8 cellular contexts compared by ENCODE assay signal in the genomic region with DNA sequence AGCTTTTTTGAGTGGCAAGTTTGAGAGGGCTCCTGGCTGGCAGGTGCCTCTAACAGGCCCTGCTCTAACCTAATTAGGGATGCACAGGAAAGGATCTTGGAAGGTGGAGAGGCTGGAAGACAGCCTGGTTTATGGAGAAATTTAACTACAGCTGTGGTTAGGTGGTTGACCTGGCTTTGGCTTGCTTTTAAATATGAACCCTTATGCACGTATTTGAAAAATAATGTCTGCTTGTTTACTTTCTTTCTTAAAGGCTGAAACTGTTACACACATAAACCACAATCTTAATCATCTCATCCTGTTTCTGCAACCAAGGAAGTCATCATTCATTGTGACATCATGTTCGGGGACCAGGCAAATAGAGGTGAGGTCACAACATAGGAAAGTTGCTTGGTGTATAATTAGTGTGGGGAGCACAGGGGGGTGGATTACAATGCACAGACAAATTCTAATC. TPM values are rescaled to one million over a fixed set of nuclear protein-coding genes. Genes with fewer than 3 reads are reported as not detected.
DNase-seq lines count a peak whose midpoint lies in the region; ATAC-seq and TF ChIP-seq lines count a peak whose summit lies in the region.

No MANE protein-coding gene starts in this region.

- no peak overlapping the region for H3K4me2 ChIP-seq in GM23338
- no peak overlapping the region for H3K4me2 ChIP-seq in hepatocyte

- H3F3A ChIP-seq in GM23338 (replicated peaks; ENCODE audit: low read depth), result peaks cover 25% of the 10 kb centered on the region

- H3K36me3 ChIP-seq in ACC112 (ENCODE audit: insufficient read depth, low read length), result peaks cover 46% of the 10 kb centered on the region
- peaks cover 50% of the 10 kb centered on the region for H3K36me3 ChIP-seq in GM23338 (ENCODE audit: insufficient read depth)
- no peaks in the 10 kb centered on the region for H3K36me3 ChIP-seq in hepatocyte (replicated peaks; ENCODE audit: insufficient read depth, low read depth)

- H3K27me3 Mint-ChIP-seq in GM23338 (ENCODE audit: insufficient read depth, low read depth, poor library complexity) (no peaks in the 10 kb centered on the region), T-cell (no peaks in the 10 kb centered on the region), osteocyte (ENCODE audit: unreplicated experiment) (no peaks in the 10 kb centered on the region)

- H3K9me2 ChIP-seq in GM23338 (ENCODE audit: insufficient read depth), result no peaks in the 10 kb centered on the region
- no peaks in the 10 kb centered on the region for H3K9me2 ChIP-seq in hepatocyte (replicated peaks; ENCODE audit: insufficient read depth)

- ATAC-seq in GM23338 (no peak), T-cell (replicated peaks in 1 of 4) (peak; percentile 88 to 96 (median 93)), HG02610 (IDR thresholded peaks at IDR 0.05; ENCODE audit: unreplicated experiment) (no peak), HG03378 (IDR thresholded peaks at IDR 0.05; ENCODE audit: unreplicated experiment) (no peak)

- H3K4me1 ChIP-seq in ACC112 (ENCODE audit: control insufficient read depth, insufficient read depth, low read length, unreplicated experiment) (peaks cover 31% of the 10 kb centered on the region), GM23338 (ENCODE audit: insufficient read depth) (no peaks in the 10 kb centered on the region), hepatocyte (ENCODE audit: insufficient read depth) (no peaks in the 10 kb centered on the region)

- H3K27me3 ChIP-seq in ACC112 (ENCODE audit: insufficient read depth, low read length) (no peaks in the 10 kb centered on the region), GM23338 (ENCODE audit: insufficient read depth) (no peaks in the 10 kb centered on the region), hepatocyte (no peaks in the 10 kb centered on the region)

- CTCF ChIA-PET in T-cell (lab: Charles Lee), result interaction anchor here in 1 of 2 donors (0.9 to 1.6 kb wide), 6 partner anchors 10 to 70 kb away, joined by 3 to 9 read pairs (median 3); no protein-coding TSS in a partner anchor

- H3K27ac Mint-ChIP-seq in GM23338 (no peak overlapping the region), T-cell (peak overlapping the region; percentile 91 to 96), osteocyte (ENCODE audit: unreplicated experiment) (peak overlapping the region; percentile 23)

- no peaks in the 10 kb centered on the region for H3K4me1 Mint-ChIP-seq in GM23338
- H3K4me1 Mint-ChIP-seq in T-cell, result peaks cover 57 to 74% (median 70%) of the 10 kb centered on the region in 3 donors
- no peaks in the 10 kb centered on the region for H3K4me1 Mint-ChIP-seq in osteocyte (ENCODE audit: unreplicated experiment)

- H3K27ac ChIP-seq in ACC112 (ENCODE audit: low read depth, low read length) (peak overlapping the region; percentile 91), GM23338 (ENCODE audit: low read depth) (0 out of 2 replicates have a peak overlapping the region, but pooled peaks have one; percentile 39), hepatocyte (no peak overlapping the region)

- WGBS in hepatocyte (ENCODE audit: low lambda C conversion rate, missing lambda C conversion rate), result 63% methylated on average over 2 of the region's 2 CpGs

- TF ChIP-seq CTCF in GM23338 (conservative IDR thresholded peaks at IDR 0.05; ENCODE audit: low read depth in 2 of 2) (no peak), osteocyte (IDR thresholded peaks at IDR 0.05) (no peak), hepatocyte (IDR thresholded peaks at IDR 0.05; ENCODE audit: poor library complexity) (no peak)

- H3K36me3 Mint-ChIP-seq in GM23338 (ENCODE audit: low read depth) (peaks cover 74% of the 10 kb centered on the region), T-cell (peaks cover 68% of the 10 kb centered on the region), osteocyte (ENCODE audit: unreplicated experiment) (peaks cover 33% of the 10 kb centered on the region)

- peaks cover 71% of the 10 kb centered on the region for H4K20me1 ChIP-seq in GM23338 (replicated peaks; ENCODE audit: insufficient read depth)
- H4K20me1 ChIP-seq in hepatocyte (ENCODE audit: insufficient read depth, poor library complexity, severe bottlenecking), result peaks cover 47% of the 10 kb centered on the region

- DNase-seq in GM23338 (ENCODE audit: low spot score) (no peak), T-cell (peak in 33 of 34 experiments; percentile 16 to 82 (median 61)), osteocyte (ENCODE audit: extremely low spot score, unreplicated experiment) (no peak), hepatocyte (ENCODE audit: low spot score) (no peak)
- peak; percentile 90 for DNase-seq in central memory CD4-positive, alpha-beta T cell

- peaks cover 44% of the 10 kb centered on the region for H3K79me2 ChIP-seq in ACC112 (ENCODE audit: control insufficient read depth, insufficient read depth, low read length, unreplicated experiment)
- peaks cover 87% of the 10 kb centered on the region for H3K79me2 ChIP-seq in GM23338 (replicated peaks; ENCODE audit: insufficient read depth)
- H3K79me2 ChIP-seq in hepatocyte, result peaks cover 80% of the 10 kb centered on the region

- no peaks in the 10 kb centered on the region for H3K9me3 ChIP-seq in hepatocyte (ENCODE audit: low read depth)

- H3K4me3 ChIP-seq in ACC112 (ENCODE audit: low read depth, low read length) (peak overlapping the region; percentile 50; the same call in 1 of the 2 replicates), GM23338 (no peak overlapping the region), hepatocyte (no peak overlapping the region)

- POLR2A ChIA-PET in T-cell (lab: Charles Lee), result interaction anchor here (0.6 to 2.8 kb wide), 6 partner anchors 16 to 376 kb away, joined by 3 to 20 read pairs (median 4); partner anchors contain the start of gene PHF12 (in 1 of the 2)

- no peak overlapping the region for H3K4me3 Mint-ChIP-seq in GM23338
- peak overlapping the region; percentile 21 to 57 (median 45) for H3K4me3 Mint-ChIP-seq in T-cell
- H3K4me3 Mint-ChIP-seq in osteocyte (ENCODE audit: unreplicated experiment), result no peak overlapping the region

- H2AFZ ChIP-seq in ACC112 (ENCODE audit: low read length, unreplicated experiment) (no peak overlapping the region), GM23338 (no peak overlapping the region), hepatocyte (no peak overlapping the region)

- H3K9me3 Mint-ChIP-seq in GM23338, result no peaks in the 10 kb centered on the region
- peaks cover 0 to 6% (median 0%) of the 10 kb centered on the region in 3 donors for H3K9me3 Mint-ChIP-seq in T-cell
- H3K9me3 Mint-ChIP-seq in osteocyte (ENCODE audit: unreplicated experiment), result no peaks in the 10 kb centered on the region

TF ChIP-seq in GM23338, 12 proteins besides CTCF, POLR2A, EP300 and RAD21 (continues in another document):
- TF ChIP-seq JUNB (IDR thresholded peaks at IDR 0.05; ENCODE audit: unreplicated experiment) (no peak), CREB1 (CRISPR knock-in tag; IDR thresholded peaks at IDR 0.05; ENCODE audit: low read depth) (no peak)

RNA-seq across cellular contexts. Expression of gene DHRS13, which starts 23.1 kb away (rescaled TPM):
- total RNA-seq in GM23338 (2014; rRNA removed; shearing (Covaris generic)), result 31.3 and 34.2 TPM in 2 replicates
- polyA plus RNA-seq in GM23338 (2016; fragmentation: Nextera tagmentation; extraction: Ambion mirVana) (5.4 and 7.0 TPM in 2 replicates), hepatocyte (10.8 and 15.4 TPM in 2 replicates)
- total RNA-seq in T-cell (10 to 100 TPM; 23.1 to 44.9 (median 39.7) TPM), osteocyte (10.7 and 12.4 TPM in 2 replicates), hepatocyte (14.9 and 22.4 TPM in 2 replicates)

RNA-seq across cellular contexts. Expression of gene PHF12, which starts 25.4 kb away (rescaled TPM):
- 41.0 and 45.4 TPM in 2 replicates for total RNA-seq in GM23338 (2014; rRNA removed; shearing (Covaris generic))
- polyA plus RNA-seq in GM23338 (2016; fragmentation: Nextera tagmentation; extraction: Ambion mirVana), result 19.7 and 20.8 TPM in 2 replicates
- 100 to 1,000 TPM; 121 to 176 (median 123) TPM for total RNA-seq in T-cell
- total RNA-seq in osteocyte, result 50.3 and 52.8 TPM in 2 replicates
- total RNA-seq in hepatocyte, result 18.2 and 19.0 TPM in 2 replicates
- polyA plus RNA-seq in hepatocyte, result 10.0 and 12.1 TPM in 2 replicates

RNA-seq across cellular contexts. Expression of gene FLOT2, which starts 28.4 kb away (rescaled TPM):
- total RNA-seq in GM23338 (2014; rRNA removed; shearing (Covaris generic)), result 66.1 and 66.3 TPM in 2 replicates
- 49.8 and 51.0 TPM in 2 replicates for polyA plus RNA-seq in GM23338 (2016; fragmentation: Nextera tagmentation; extraction: Ambion mirVana)
- total RNA-seq in T-cell, result 100 to 1,000 TPM; 138 to 256 (median 235) TPM
- total RNA-seq in osteocyte, result 95.8 and 104 TPM in 2 replicates
- total RNA-seq in hepatocyte, result 31.8 and 42.0 TPM in 2 replicates
- 56.4 and 64.0 TPM in 2 replicates for polyA plus RNA-seq in hepatocyte

Comparison
In these comparisons a context has a peak if more than half of its experiments do, and no peak if none do; other contexts are left out.
1. ATAC-seq: peak in T-cell (4 of 4); none in GM23338 (single experiment), HG02610 (single experiment) and HG03378 (single experiment).
2. DNase-seq: peak in T-cell (33 of 34) and central memory CD4-positive, alpha-beta T cell (single experiment); none in GM23338 (single experiment), osteocyte (single experiment) and hepatocyte (single experiment).
3. H3K4me3 Mint-ChIP-seq: peak in T-cell (3 of 3); none in GM23338 (single experiment) and osteocyte (single experiment).